In the genomic region with DNA sequence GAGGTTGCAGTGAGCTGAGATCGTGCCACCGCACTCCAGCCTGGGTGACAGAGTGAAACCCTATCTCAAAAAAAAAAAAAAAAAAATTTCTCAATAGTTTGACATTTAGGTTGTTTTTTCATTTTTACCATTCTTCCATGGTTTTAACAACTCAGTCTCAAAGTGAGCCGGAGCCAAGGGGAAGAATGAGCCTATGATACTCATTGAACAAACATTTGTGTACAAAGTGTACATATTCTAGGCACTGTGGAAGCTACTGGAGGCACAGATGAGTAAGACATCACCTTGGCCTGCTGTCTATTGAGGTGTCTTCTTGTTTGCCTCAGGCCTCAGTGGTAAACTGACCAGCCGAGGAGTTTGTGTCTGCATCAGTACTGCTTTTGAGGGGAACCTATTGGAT, we compare ENCODE assay signal across 19 cellular contexts.
"Had no signal": no experiment of that assay in that cellular context is flagged by ENCODE, and none has a peak within 500 bp of the region (broad histone marks: within the 10 kb centered on the region; RNA-seq: fewer than 3 reads in every experiment).

No MANE protein-coding gene starts in this region.

- ATAC-seq: esophagus mucosa; gastrocnemius medialis; heart right ventricle; naive thymus-derived CD4-positive, alpha-beta T cell; sciatic nerve had no signal

- DNase-seq: cortex of kidney; effector CD8-positive, alpha-beta T cell; gastrocnemius medialis; heart right ventricle; hypothalamus; kidney glomerular epithelial cell; mammary epithelial cell; naive thymus-derived CD4-positive, alpha-beta T cell; retina; stimulated activated CD4-positive, alpha-beta T cell treated with anti-CD3 and anti-CD28 coated beads, Interleukin-12 subunit alpha, Interleukin-12 subunit beta, amount 100 ng/mL, for 4 hours; stimulated activated naive CD4-positive, alpha-beta T cell; thyroid gland; upper lobe of left lung had no signal

- H3K27ac ChIP-seq: gastrocnemius medialis, heart right ventricle, neutrophil, psoas muscle, skin epidermis, thyroid gland, upper lobe of left lung had no signal

- H3K4me1 ChIP-seq: psoas muscle, thyroid gland had no signal

- H3K4me3 ChIP-seq: dorsolateral prefrontal cortex, gastrocnemius medialis, heart right ventricle, psoas muscle, skin epidermis, thyroid gland, upper lobe of left lung had no signal

- H3K9me3 ChIP-seq: gastrocnemius medialis, heart right ventricle, neutrophil, psoas muscle, thyroid gland, upper lobe of left lung had no signal

- H3K27me3 ChIP-seq: dorsolateral prefrontal cortex, gastrocnemius medialis, heart right ventricle, neutrophil, thyroid gland, upper lobe of left lung had no signal
